Comparison of ENCODE assay signal across 14 cellular contexts in genomic region chr16:73043828-73044493, GRCh38. TPM values are rescaled to one million over a fixed set of nuclear protein-coding genes. Genes with fewer than 3 reads are reported as not detected.
A peak's percentile ranks its signal among the peaks of the same experiment; 100 is the strongest.
DNase-seq lines count a peak whose midpoint lies in the region; ATAC-seq, FAIRE-seq and TF ChIP-seq lines count a peak whose summit lies in the region.
"Had no signal": no experiment of that assay in that cellular context is flagged by ENCODE, and none has a peak within 500 bp of the region (broad histone marks: within the 10 kb centered on the region; RNA-seq: fewer than 3 reads in every experiment).

No MANE protein-coding gene starts in this region.

- H3K9me3 Mint-ChIP-seq in GM23338, result peaks cover 14% of the 10 kb centered on the region; the same call in 2 of the 3 replicates
- H3K9me3 Mint-ChIP-seq in brain, result no peaks in the 10 kb centered on the region
- H3K9me3 Mint-ChIP-seq: activated CD4-positive, alpha-beta memory T cell treated with anti-CD3 and anti-CD28 coated beads, Interleukin-2, amount 10 ng/mL, durations not matched to agents 7 days and 5 days had no signal

- no peak for TF ChIP-seq RAD21 in HepG2 (CRISPR knock-in tag; IDR thresholded peaks at IDR 0.05)

- DNase-seq in GM23338 (ENCODE audit: low spot score), result no peak
- DNase-seq in HepG2 (ENCODE audit: low spot score), result no peak
- DNase-seq in stimulated activated CD4-positive, alpha-beta T cell treated with anti-CD3 and anti-CD28 coated beads, Interleukin-4, amount 100 ng/mL, for 4 hours, result no peak
- DNase-seq in H54 (ENCODE audit: insufficient read length, low spot score), result no peak
- DNase-seq in RPMI8226, result no peak
- DNase-seq: activated CD4-positive, alpha-beta memory T cell treated with anti-CD3 and anti-CD28 coated beads, Interleukin-2, amount 10 ng/mL, durations not matched to agents 7 days and 5 days; effector CD4-positive, alpha-beta T cell; H9; NCI-H1930; small intestine had no signal

- H3K4me1 ChIP-seq in GM23338 (ENCODE audit: insufficient read depth) (peaks cover 86% of the 10 kb centered on the region), HepG2 (ENCODE audit: insufficient read depth, low read length) (peaks cover 87% of the 10 kb centered on the region), stomach smooth muscle (ENCODE audit: control insufficient read depth, insufficient read depth, low read length) (peaks cover 72% of the 10 kb centered on the region)

- no TSS peak for BruUV-seq in HepG2 (replicated peaks; lab: Mats Ljungman, UMichigan)

- H3K9me3 ChIP-seq in HepG2 (ENCODE audit: low read length) (no peaks in the 10 kb centered on the region), stomach smooth muscle (ENCODE audit: control insufficient read depth in 2 of 2, low read length in 2 of 2) (no peaks in the 10 kb centered on the region)

- H3K36me3 ChIP-seq in GM23338 (ENCODE audit: insufficient read depth), result no peaks in the 10 kb centered on the region
- H3K36me3 ChIP-seq in HepG2 (replicated peaks in 1 of 2; ENCODE audit: control insufficient read depth in 1 of 2, insufficient read depth in 2 of 2, low read length in 2 of 2), result no peaks in the 10 kb centered on the region; a peak in 1 of 5 replicates
- no peaks in the 10 kb centered on the region for H3K36me3 ChIP-seq in stomach smooth muscle (ENCODE audit: control insufficient read depth in 2 of 2, insufficient read depth in 2 of 2, low read length in 2 of 2)

- H3K36me3 Mint-ChIP-seq in GM23338 (ENCODE audit: low read depth) (peaks cover 10% of the 10 kb centered on the region; the same call in 2 of the 3 replicates), brain (no peaks in the 10 kb centered on the region)
- H3K36me3 Mint-ChIP-seq: activated naive CD8-positive, alpha-beta T cell had no signal

- H3K79me2 ChIP-seq in GM23338 (replicated peaks; ENCODE audit: insufficient read depth), result 0 out of 2 replicates have a peak, but pooled peaks cover under 1% of the 10 kb centered on the region
- H3K79me2 ChIP-seq in HepG2 (ENCODE audit: insufficient read depth, low read length), result peaks cover 94% of the 10 kb centered on the region

- H3K4me1 Mint-ChIP-seq in GM23338 (peaks cover 80% of the 10 kb centered on the region), brain (peaks cover 85% of the 10 kb centered on the region)

- intact Hi-C loops in HepG2 (cut with micrococcal nuclease; ENCODE audit: unreplicated experiment), result loop anchor here (10.0 kb wide), 1 partner anchor 209 kb away; no protein-coding TSS in a partner anchor

- FAIRE-seq in HepG2 (lab: Jason Lieb, UNC) (no peak), H54 (lab: Jason Lieb, UNC) (no peak)
- FAIRE-seq: small intestine had no signal

- TF ChIP-seq EP300 in HepG2 (IDR thresholded peaks at IDR 0.05; ENCODE audit: low read depth in 2 of 2, low read length in 2 of 2), result no peak
- no peak for TF ChIP-seq EP300 in HepG2 (CRISPR knock-in tag; IDR thresholded peaks at IDR 0.05; ENCODE audit: borderline replicate concordance)

- no peak overlapping the region for H3K27ac ChIP-seq in GM23338 (ENCODE audit: low read depth)
- peak overlapping the region; percentile 36 for H3K27ac ChIP-seq in HepG2 (ENCODE audit: extremely low read length, insufficient read depth, low read length)
- H3K27ac ChIP-seq in stomach smooth muscle (ENCODE audit: low read length), result peak overlapping the region; percentile 76

- POLR2A ChIA-PET in HepG2 (lab: Yijun Ruan, JAX), result interaction anchor here (0.9 to 1.5 kb wide), 4 partner anchors 9 to 167 kb away, joined by 3 read pairs; no protein-coding TSS in a partner anchor

- CTCF ChIA-PET in HepG2 (lab: Yijun Ruan, JAX; ENCODE audit: low intra/inter-chr PET ratio, low total read pairs), result no interaction called here

- H3K27me3 Mint-ChIP-seq in GM23338 (ENCODE audit: insufficient read depth, low read depth, poor library complexity) (peaks cover 85% of the 10 kb centered on the region), brain (no peaks in the 10 kb centered on the region)

- TF ChIP-seq CTCF in GM23338 (conservative IDR thresholded peaks at IDR 0.05; ENCODE audit: low read depth in 2 of 2) (no peak), brain (conservative IDR thresholded peaks at IDR 0.05) (no peak), HepG2 (CRISPR knock-in tag; IDR thresholded peaks at IDR 0.05) (no peak)

- H3K9ac ChIP-seq in HepG2 (ENCODE audit: insufficient read depth, low read depth, low read length), result 0 out of 2 replicates have a peak overlapping the region, but pooled peaks have one; percentile 1
- peak overlapping the region; percentile 53 to 58 for H3K9ac ChIP-seq in stomach smooth muscle (ENCODE audit: low read length in 2 of 2)

- H3K27me3 ChIP-seq in GM23338 (ENCODE audit: insufficient read depth), result peaks cover 89% of the 10 kb centered on the region
- no peaks in the 10 kb centered on the region; a peak in 1 of 5 replicates for H3K27me3 ChIP-seq in HepG2 (ENCODE audit: control insufficient read depth in 1 of 2, insufficient read depth in 2 of 2, low read length in 2 of 2)
- H3K27me3 ChIP-seq in stomach smooth muscle (ENCODE audit: control insufficient read depth in 1 of 2, insufficient read depth in 2 of 2, low read length in 2 of 2), result no peaks in the 10 kb centered on the region

- in situ Hi-C loops in HepG2 (cut with HindIII; ENCODE audit: extremely low pct_ligation_motif_present, low pct_unique_long_range_greater_than_20kb), result no loop called here

- H3K4me3 ChIP-seq in GM23338 (no peak overlapping the region), HepG2 (replicated peaks in 1 of 3; ENCODE audit: insufficient read depth in 1 of 3, low read depth in 2 of 3, low read length in 3 of 3) (no peak overlapping the region), stomach smooth muscle (ENCODE audit: low read length in 2 of 2) (peak overlapping the region; percentile 42 to 54)

- H3K4me3 Mint-ChIP-seq in GM23338, result no peak overlapping the region
- H3K4me3 Mint-ChIP-seq in brain, result peak overlapping the region in 4 of 5 experiments; percentile 13 to 84 (median 56)
- H3K4me3 Mint-ChIP-seq: activated CD4-positive, alpha-beta memory T cell treated with anti-CD3 and anti-CD28 coated beads, Interleukin-2, amount 10 ng/mL, durations not matched to agents 7 days and 5 days; activated naive CD8-positive, alpha-beta T cell; H9 had no signal

- TF ChIP-seq POLR2A in HepG2 (IDR thresholded peaks at IDR 0.05; ENCODE audit: insufficient read depth in 1 of 2, low read depth in 2 of 2, low read length in 2 of 2) (no peak), H54 (IDR thresholded peaks at IDR 0.05; ENCODE audit: low read depth, low read length) (no peak)

- H2AFZ ChIP-seq in GM23338 (no peak overlapping the region), HepG2 (ENCODE audit: low read length) (no peak overlapping the region)

- no peaks in the 10 kb centered on the region for H3K9me2 ChIP-seq in GM23338 (ENCODE audit: insufficient read depth)

- H3K4me2 ChIP-seq in GM23338, result peak overlapping the region; percentile 61
- H3K4me2 ChIP-seq in HepG2 (ENCODE audit: low read depth, low read length), result peak overlapping the region; percentile 55

- 77% methylated on average over 7 of the region's 7 CpGs for WGBS in HepG2 (ENCODE audit: low lambda C conversion rate)

- H3K27ac Mint-ChIP-seq in GM23338 (no peak overlapping the region), brain (peak overlapping the region in 4 of 5 experiments; percentile 54 to 86 (median 77))
- H3K27ac Mint-ChIP-seq: activated CD4-positive, alpha-beta memory T cell treated with anti-CD3 and anti-CD28 coated beads, Interleukin-2, amount 10 ng/mL, durations not matched to agents 7 days and 5 days; activated naive CD8-positive, alpha-beta T cell; H9 had no signal

- H3F3A ChIP-seq in GM23338 (replicated peaks; ENCODE audit: low read depth), result peaks cover 14% of the 10 kb centered on the region

- ATAC-seq in GM23338 (no peak), HepG2 (no peak), GM18870 (IDR thresholded peaks at IDR 0.05; ENCODE audit: unreplicated experiment) (no peak)

- H4K20me1 ChIP-seq in GM23338 (replicated peaks; ENCODE audit: insufficient read depth) (peaks cover 13% of the 10 kb centered on the region; the same call in 1 of the 2 replicates), HepG2 (ENCODE audit: insufficient read depth, low read length) (peaks cover 13% of the 10 kb centered on the region)

TF ChIP-seq in HepG2, 621 proteins besides CTCF, POLR2A, EP300 and RAD21 (continues in another document):
- TF ChIP-seq TBX2 (CRISPR knock-in tag; IDR thresholded peaks at IDR 0.05; ENCODE audit: borderline replicate concordance), result 0 out of 2 replicates have a peak, but pooled peaks have one; percentile 28
- TF ChIP-seq MTF2 (CRISPR knock-in tag; IDR thresholded peaks at IDR 0.05; ENCODE audit: borderline replicate concordance), result no peak
- TF ChIP-seq RNF2 (conservative IDR thresholded peaks at IDR 0.05; ENCODE audit: low read depth), result no peak
- 0 out of 2 replicates have a peak, but pooled peaks have one; percentile 28 for TF ChIP-seq ZNF605 (CRISPR knock-in tag; IDR thresholded peaks at IDR 0.05)
- peak; percentile 6; the same call in 1 of the 2 replicates for TF ChIP-seq ZFX (CRISPR knock-in tag; IDR thresholded peaks at IDR 0.05; ENCODE audit: low read depth)

RNA-seq across cellular contexts. Expression of gene ZFHX3, which starts 4.0 kb away (rescaled TPM):
- total RNA-seq in GM23338 (2014; rRNA removed; shearing (Covaris generic)), result 0.74 and 1.0 TPM in 2 replicates
- polyA plus RNA-seq in GM23338 (2016; fragmentation: Nextera tagmentation; extraction: Ambion mirVana), result 1.3 and 1.5 TPM in 2 replicates
- 7.6 TPM for polyA plus RNA-seq in brain (ENCODE audit: insufficient read depth, low read depth, low replicate concordance)
- total RNA-seq in HepG2 (2016; rRNA removed; fragmentation: Illumina TruSeq; extraction: Trizol), result 6.0 and 12.3 TPM in 2 replicates
- total RNA-seq in HepG2 (2016; cell fraction: cytosol; rRNA removed; fragmentation: Illumina TruSeq; extraction: Trizol; ENCODE audit: low read depth), result 1.8 and 1.9 TPM in 2 replicates
- 5.6 and 10.6 TPM in 2 replicates for total RNA-seq in HepG2 (2016; cell fraction: insoluble cytoplasmic fraction; rRNA removed; fragmentation: Illumina TruSeq; extraction: Trizol)
- 5.0 and 5.6 TPM in 2 replicates for total RNA-seq in HepG2 (2016; cell fraction: membrane; rRNA removed; fragmentation: Illumina TruSeq; extraction: Trizol)
- total RNA-seq in HepG2 (2016; cell fraction: nucleus; rRNA removed; fragmentation: Illumina TruSeq; extraction: Trizol), result 15.3 and 19.7 TPM in 2 replicates
- 5.0 and 5.3 TPM in 2 replicates for polyA plus RNA-seq in HepG2 (2011; rRNA removed)
- polyA plus RNA-seq in HepG2 (2011; cell fraction: cytosol; rRNA removed), result 3.5 and 4.2 TPM in 2 replicates
- polyA plus RNA-seq in HepG2 (2011; cell fraction: nucleus; rRNA removed), result 10.2 and 11.2 TPM in 2 replicates
- polyA plus RNA-seq in HepG2 (2012), result 12.6 and 14.4 TPM in 2 replicates
- 0.31 and 0.36 TPM in 2 replicates for polyA plus RNA-seq in HepG2 (2016; cell fraction: cytosol; fragmentation: Illumina TruSeq; extraction: Trizol; ENCODE audit: low read depth)
- 8.6 and 11.4 TPM in 2 replicates for polyA plus RNA-seq in HepG2 (2016; cell fraction: insoluble cytoplasmic fraction; fragmentation: Illumina TruSeq; extraction: Trizol; ENCODE audit: low read depth)
- polyA plus RNA-seq in HepG2 (2016; cell fraction: membrane; fragmentation: Illumina TruSeq; extraction: Trizol; ENCODE audit: low read depth), result 1.0 and 1.4 TPM in 2 replicates
- 16.2 and 17.6 TPM in 2 replicates for polyA plus RNA-seq in HepG2 (2016; cell fraction: nucleus; fragmentation: Illumina TruSeq; extraction: Trizol; ENCODE audit: insufficient read depth, low read depth)
- 12.7 and 18.2 TPM in 2 replicates for polyA minus RNA-seq in HepG2 (2011; rRNA and poly(A)+ RNA removed; ENCODE audit: low replicate concordance)
- polyA minus RNA-seq in HepG2 (2011; cell fraction: cytosol; rRNA and poly(A)+ RNA removed), result 16.9 and 20.7 TPM in 2 replicates
- 23.9 and 27.2 TPM in 2 replicates for polyA minus RNA-seq in HepG2 (2011; cell fraction: nucleus; rRNA and poly(A)+ RNA removed)

Comparison
In these comparisons a context has a peak if more than half of its experiments do, and no peak if none do; other contexts are left out.
1. H3K4me3 ChIP-seq: peak in stomach smooth muscle (2 of 2); none in GM23338 (single experiment) and HepG2 (0 of 3).